17 cellular contexts compared by ENCODE assay signal in the genomic region with DNA sequence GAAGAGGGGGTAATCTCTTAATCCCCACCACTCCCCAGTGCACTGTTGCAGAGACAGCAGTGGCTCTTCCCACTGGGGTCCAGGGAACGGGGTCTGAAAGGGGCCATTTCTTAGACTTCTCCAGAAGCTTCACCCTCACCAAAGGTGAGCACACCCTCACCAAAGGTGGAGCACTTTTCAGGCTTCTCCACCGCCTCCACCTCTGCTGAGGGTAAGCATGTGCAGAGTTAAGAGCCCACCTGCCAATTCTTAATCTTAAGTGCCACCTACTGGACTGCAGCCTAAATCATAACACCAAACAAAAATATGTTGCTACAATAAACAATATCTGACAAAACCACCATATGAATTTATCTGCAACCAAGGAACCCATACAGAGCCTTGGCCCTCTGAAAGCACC.
"Had no signal": no experiment of that assay in that cellular context is flagged by ENCODE, and none has a peak within 500 bp of the region (broad histone marks: within the 10 kb centered on the region; RNA-seq: fewer than 3 reads in every experiment).

No MANE protein-coding gene starts in this region.

- H3K27ac ChIP-seq: ascending aorta, dorsolateral prefrontal cortex, gastroesophageal sphincter, pancreas, tibial artery, uterus had no signal

- H3K9me3 ChIP-seq: pancreas had no signal

- H3K4me3 ChIP-seq: ascending aorta, dorsolateral prefrontal cortex, gastroesophageal sphincter, mucosa of descending colon, pancreas, tibial artery, uterus had no signal

- DNase-seq: activated CD4-positive, alpha-beta T cell treated with anti-CD3 and anti-CD28 coated beads for 1 hour; activated CD4-positive, alpha-beta T cell treated with anti-CD3 and anti-CD28 coated beads, Interleukin-2, amount 50 U/mL, for 4 hours; activated naive CD4-positive, alpha-beta T cell treated with Interleukin-2 at 50 U/mL for 16 hours; activated T-cell treated with anti-CD3 and anti-CD28 coated beads for 4 hours; dorsolateral prefrontal cortex; erythroblast; mucosa of descending colon; naive thymus-derived CD4-positive, alpha-beta T cell; stimulated activated CD4-positive, alpha-beta T cell treated with anti-CD3 and anti-CD28 coated beads, Interleukin-12 subunit alpha, Interleukin-12 subunit beta, amount 100 ng/mL, for 4 hours; tibial artery; uterus had no signal

- FAIRE-seq: bronchial epithelial cell, islet of Langerhans, pancreas had no signal

- H3K4me1 ChIP-seq: ascending aorta, pancreas, uterus had no signal

- H3K36me3 ChIP-seq: gastroesophageal sphincter, pancreas, tibial artery, uterus had no signal

- H3K27me3 ChIP-seq: ascending aorta, dorsolateral prefrontal cortex, gastroesophageal sphincter, pancreas, tibial artery, uterus had no signal

- ATAC-seq: gastroesophageal sphincter; mucosa of descending colon; naive thymus-derived CD4-positive, alpha-beta T cell; pancreas; stimulated activated memory B cell treated with anti-CD40 and anti-IgM and Interleukin-4, amounts not matched to agents 10 μg/mL and 1 μg/mL and 100 μg/mL, for 72 hours had no signal
